Comparison of ENCODE assay signal across 8 cellular contexts in the genomic region with DNA sequence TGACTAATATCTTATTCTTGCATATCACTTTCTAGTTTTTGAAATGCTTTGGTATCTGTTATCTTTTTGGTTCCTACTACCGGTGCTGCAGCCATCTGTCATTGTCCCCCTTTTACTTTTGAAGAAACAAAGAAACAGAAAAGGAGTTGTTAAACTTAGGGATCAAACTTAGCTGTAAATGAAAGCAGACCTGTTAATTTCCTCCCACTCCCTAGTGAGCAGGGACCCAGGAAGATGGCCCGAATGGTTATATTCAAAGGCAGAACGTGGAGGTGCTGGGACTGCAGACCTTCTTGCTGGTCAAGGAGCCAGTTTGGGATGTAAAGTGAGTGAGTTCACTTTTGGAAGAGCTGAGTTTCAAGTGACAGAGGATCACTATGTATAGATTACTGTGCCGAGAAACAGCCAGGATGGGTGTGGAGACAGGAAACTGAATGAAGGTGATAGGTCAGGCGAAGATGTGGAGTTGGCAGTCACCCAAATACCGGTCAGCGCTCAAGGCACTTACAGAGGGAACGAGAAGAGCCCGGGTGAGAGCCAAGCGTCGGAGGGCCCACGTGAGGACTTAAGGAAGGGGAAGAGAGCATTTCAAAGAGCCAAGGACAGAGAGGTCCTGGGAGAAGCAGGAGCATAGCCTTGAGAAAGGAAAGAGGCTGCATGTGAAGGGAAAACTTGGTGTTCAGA. TPM values are rescaled to one million over a fixed set of nuclear protein-coding genes. Genes with fewer than 3 reads are reported as not detected.
DNase-seq lines count a peak whose midpoint lies in the region; ATAC-seq, FAIRE-seq and TF ChIP-seq lines count a peak whose summit lies in the region.

No MANE protein-coding gene starts in this region.

- no peak for FAIRE-seq in H54 (lab: Jason Lieb, UNC)

- no peak for TF ChIP-seq POLR2A in H54 (IDR thresholded peaks at IDR 0.05; ENCODE audit: low read depth, low read length)

- H3K4me2 ChIP-seq in Karpas-422 (ENCODE audit: low read depth, low read length, poor library complexity, severe bottlenecking) = peak overlapping the region; percentile 74

- H3K9me2 ChIP-seq in Karpas-422 (replicated peaks; ENCODE audit: insufficient read depth, low read length) = no peaks in the 10 kb centered on the region

- no peaks in the 10 kb centered on the region for H3K27me3 ChIP-seq in Karpas-422 (ENCODE audit: low read length)

- H3K79me2 ChIP-seq in Karpas-422 (ENCODE audit: low read length) = 0 out of 2 replicates have a peak, but pooled peaks cover 7% of the 10 kb centered on the region

- peak overlapping the region; percentile 70 for H2AFZ ChIP-seq in Karpas-422 (ENCODE audit: low read length)

- H3K36me3 ChIP-seq in Karpas-422 (ENCODE audit: insufficient read depth, low read length) = peaks cover 3% of the 10 kb centered on the region; the same call in 1 of the 2 replicates

- peak; percentile 45 for ATAC-seq in GM19043 (IDR thresholded peaks at IDR 0.05; ENCODE audit: low read depth, unreplicated experiment)

- H4K20me1 ChIP-seq in Karpas-422 (ENCODE audit: insufficient read depth, low read depth, low read length) = no peaks in the 10 kb centered on the region

- peak overlapping the region; percentile 92 for H3K27ac ChIP-seq in Karpas-422 (ENCODE audit: low read length)

- peaks cover 70% of the 10 kb centered on the region for H3K4me1 ChIP-seq in Karpas-422 (ENCODE audit: low read length)

- DNase-seq in Ammon's horn (ENCODE audit: low spot score) = peak; percentile 3
- DNase-seq in Karpas-422 = peak; percentile 90
- peak; percentile 3 for DNase-seq in glomerular visceral epithelial cell (ENCODE audit: extremely low spot score)
- DNase-seq in H54 (ENCODE audit: insufficient read length, low spot score) = no peak
- DNase-seq in HuH-7 (ENCODE audit: low spot score) = no peak
- no peak for DNase-seq in NCI-H774 (lab: John Stamatoyannopoulos, UW)
- no peak for DNase-seq in A172 (ENCODE audit: low spot score)

- no peaks in the 10 kb centered on the region for H3K9me3 ChIP-seq in Karpas-422 (ENCODE audit: low read length)

- H3K4me3 ChIP-seq in Karpas-422 (ENCODE audit: low read length) = peak overlapping the region; percentile 57

- peak overlapping the region; percentile 70 for H3K9ac ChIP-seq in Karpas-422 (ENCODE audit: low read length)

RNA-seq across cellular contexts. Expression of gene KBTBD8, which starts 20.1 kb away (rescaled TPM):
- 22.7 and 79.9 TPM in 2 replicates for total RNA-seq in Karpas-422 (2014; rRNA removed; shearing (Covaris generic); ENCODE audit: low replicate concordance)
- 3.0 and 5.0 TPM in 2 replicates for total RNA-seq in A172 (2014; rRNA removed; shearing (Covaris generic))

Comparison
In these comparisons a context has a peak if more than half of its experiments do, and no peak if none do; other contexts are left out.
1. DNase-seq: peak in Ammon's horn (single experiment), Karpas-422 (single experiment) and glomerular visceral epithelial cell (single experiment); none in H54 (single experiment), HuH-7 (single experiment), NCI-H774 (single experiment) and A172 (single experiment).